ENCODE assay signal across 8 cellular contexts in genomic region chr11:65180877-65181568, GRCh38. TPM values are rescaled to one million over a fixed set of nuclear protein-coding genes. Genes with fewer than 3 reads are reported as not detected.
DNase-seq lines count a peak whose midpoint lies in the region; ATAC-seq and TF ChIP-seq lines count a peak whose summit lies in the region.

No MANE protein-coding gene starts in this region.

- in situ Hi-C loops in Caki2 (cut with HindIII; ENCODE audit: low pct_unique_long_range_greater_than_20kb, low sequenced_read_pairs): no loop called here

- H3K9ac ChIP-seq in SK-N-MC (ENCODE audit: insufficient read length): peak overlapping the region; percentile 71

- peak; percentile 70 for DNase-seq in Caki2 (ENCODE audit: low read depth)
- DNase-seq in LHCN-M2 (ENCODE audit: low read depth): peak; percentile 63
- DNase-seq in SK-N-MC (ENCODE audit: low read depth, low spot score): no peak
- DNase-seq in activated naive CD4-positive, alpha-beta T cell treated with anti-CD3 and anti-CD28 coated beads, Interleukin-2, amount 50 U/mL, for 72 hours (ENCODE audit: low spot score in 2 of 2): peak; percentile 71 to 73
- peak; percentile 72 to 90 for DNase-seq in cardiac muscle cell (ENCODE audit: low read depth in 1 of 2, low spot score in 1 of 2)
- DNase-seq in prostate gland (ENCODE audit: low spot score): peak; percentile 25
- no peak for DNase-seq in middle frontal gyrus (ENCODE audit: extremely low spot score, low spot score)

- H3K27ac ChIP-seq in SK-N-MC (no peak overlapping the region), cardiac muscle cell (peak overlapping the region; percentile 87), prostate gland (peak overlapping the region; percentile 89 to 91)

- peak; percentile 55 for TF ChIP-seq POLR2A in prostate gland (IDR thresholded peaks at IDR 0.05)

- H3K36me3 Mint-ChIP-seq in activated naive CD4-positive, alpha-beta T cell treated with anti-CD3 and anti-CD28 coated beads, Interleukin-2, amount 50 U/mL, for 72 hours: peaks cover 0 to 5% of the 10 kb centered on the region in 2 donors

- peak; percentile 51 for ATAC-seq in GM21515 (IDR thresholded peaks at IDR 0.05; ENCODE audit: unreplicated experiment)
- ATAC-seq in activated naive CD4-positive, alpha-beta T cell treated with anti-CD3 and anti-CD28 coated beads, Interleukin-2, amount 50 U/mL, for 72 hours: peak; percentile 74 to 84

- H3K36me3 ChIP-seq in SK-N-MC (ENCODE audit: insufficient read depth, low read length): no peaks in the 10 kb centered on the region
- H3K36me3 ChIP-seq in cardiac muscle cell: no peaks in the 10 kb centered on the region
- peaks cover 0 to 2% of the 10 kb centered on the region in 2 donors for H3K36me3 ChIP-seq in prostate gland

- peaks cover 12% of the 10 kb centered on the region for H3K4me1 ChIP-seq in cardiac muscle cell (ENCODE audit: low read depth)
- H3K4me1 ChIP-seq in prostate gland (replicated peaks): peaks cover 11% of the 10 kb centered on the region

- no peaks in the 10 kb centered on the region for H3K9me3 ChIP-seq in SK-N-MC (ENCODE audit: low read depth, low read length)
- no peaks in the 10 kb centered on the region for H3K9me3 ChIP-seq in cardiac muscle cell (ENCODE audit: low read depth)
- H3K9me3 ChIP-seq in prostate gland: no peaks in the 10 kb centered on the region

- TF ChIP-seq CTCF in cardiac muscle cell (IDR thresholded peaks at IDR 0.05; ENCODE audit: low read depth, low read length): peak; percentile 38
- TF ChIP-seq CTCF in prostate gland (IDR thresholded peaks at IDR 0.05): peak in 2 of 4 experiments; percentile 42 to 63

- H3K27me3 ChIP-seq in cardiac muscle cell: no peaks in the 10 kb centered on the region
- H3K27me3 ChIP-seq in prostate gland (replicated peaks; ENCODE audit: insufficient read depth): no peaks in the 10 kb centered on the region

- intact Hi-C loops in prostate gland (cut with DNase I): no loop called here

- H3K4me3 ChIP-seq in SK-N-MC (peak overlapping the region; percentile 88), cardiac muscle cell (peak overlapping the region; percentile 74), prostate gland (peak overlapping the region; percentile 79 to 87)

- no peaks in the 10 kb centered on the region for H3K9me3 Mint-ChIP-seq in activated naive CD4-positive, alpha-beta T cell treated with anti-CD3 and anti-CD28 coated beads, Interleukin-2, amount 50 U/mL, for 72 hours

- peak overlapping the region; percentile 44 to 85 for H3K27ac Mint-ChIP-seq in activated naive CD4-positive, alpha-beta T cell treated with anti-CD3 and anti-CD28 coated beads, Interleukin-2, amount 50 U/mL, for 72 hours

- under 1% methylated on average over 29 of the region's 60 CpGs for WGBS in prostate gland

RNA-seq across cellular contexts. Expression of gene CAPN1, which starts 0.7 kb away (rescaled TPM):
- 67.8 and 128 TPM in 2 replicates for total RNA-seq in Caki2 (2014; rRNA removed; shearing (Covaris generic); ENCODE audit: low replicate concordance)
- 125 and 141 TPM in 2 replicates for total RNA-seq in LHCN-M2 (2014; rRNA removed)
- 145 TPM for polyA plus RNA-seq in LHCN-M2 (2012)
- total RNA-seq in activated naive CD4-positive, alpha-beta T cell treated with anti-CD3 and anti-CD28 coated beads, Interleukin-2, amount 50 U/mL, for 72 hours: 100 to 1,000 TPM; 119 to 137 TPM
- total RNA-seq in cardiac muscle cell: 131 and 185 TPM in 2 replicates
- polyA plus RNA-seq in cardiac muscle cell: 118 and 156 TPM in 2 replicates
- 100 to 1,000 TPM; 215 to 374 TPM for total RNA-seq in prostate gland

RNA-seq across cellular contexts. Expression of gene SPDYC, which starts 11.0 kb away (rescaled TPM):
- total RNA-seq in Caki2 (2014; rRNA removed; shearing (Covaris generic); ENCODE audit: low replicate concordance): not detected in 2 replicates
- total RNA-seq in LHCN-M2 (2014; rRNA removed): not detected in 2 replicates
- 0.06 TPM for polyA plus RNA-seq in LHCN-M2 (2012)
- not detected for total RNA-seq in activated naive CD4-positive, alpha-beta T cell treated with anti-CD3 and anti-CD28 coated beads, Interleukin-2, amount 50 U/mL, for 72 hours
- total RNA-seq in cardiac muscle cell: 0.24 TPM in 1 of 2 replicates, not detected in the other
- not detected in 2 replicates for polyA plus RNA-seq in cardiac muscle cell
- total RNA-seq in prostate gland: not detected

RNA-seq across cellular contexts. Expression of gene SYVN1, which starts 46.7 kb away (rescaled TPM):
- total RNA-seq in Caki2 (2014; rRNA removed; shearing (Covaris generic); ENCODE audit: low replicate concordance): 4.3 and 5.4 TPM in 2 replicates
- 14.6 and 18.3 TPM in 2 replicates for total RNA-seq in LHCN-M2 (2014; rRNA removed)
- polyA plus RNA-seq in LHCN-M2 (2012): 16.9 TPM
- total RNA-seq in activated naive CD4-positive, alpha-beta T cell treated with anti-CD3 and anti-CD28 coated beads, Interleukin-2, amount 50 U/mL, for 72 hours: 10 to 100 TPM; 30.2 to 31.6 TPM
- total RNA-seq in cardiac muscle cell: 15.9 and 16.8 TPM in 2 replicates
- polyA plus RNA-seq in cardiac muscle cell: 13.9 and 16.2 TPM in 2 replicates
- 100 to 1,000 TPM in 1 of 2 donors, 10 to 100 TPM in 1; 89.7 to 108 TPM for total RNA-seq in prostate gland

RNA-seq across cellular contexts. Expression of gene MRPL49, which starts 58.9 kb away (rescaled TPM):
- 66.7 and 84.9 TPM in 2 replicates for total RNA-seq in Caki2 (2014; rRNA removed; shearing (Covaris generic); ENCODE audit: low replicate concordance)
- total RNA-seq in LHCN-M2 (2014; rRNA removed) (58.5 and 68.3 TPM in 2 replicates), cardiac muscle cell (99.3 and 122 TPM in 2 replicates), prostate gland (100 to 1,000 TPM in 1 of 2 donors, 10 to 100 TPM in 1; 99.9 to 113 TPM)
- polyA plus RNA-seq in LHCN-M2 (2012): 41.6 TPM
- 10 to 100 TPM; 55.3 to 92.6 TPM for total RNA-seq in activated naive CD4-positive, alpha-beta T cell treated with anti-CD3 and anti-CD28 coated beads, Interleukin-2, amount 50 U/mL, for 72 hours
- polyA plus RNA-seq in cardiac muscle cell: 78.2 and 90.4 TPM in 2 replicates

RNA-seq across cellular contexts. Expression of gene FAU, which starts 59.1 kb away (rescaled TPM):
- total RNA-seq in Caki2 (2014; rRNA removed; shearing (Covaris generic); ENCODE audit: low replicate concordance): 139 and 153 TPM in 2 replicates
- total RNA-seq in LHCN-M2 (2014; rRNA removed) (246 and 445 TPM in 2 replicates), cardiac muscle cell (882 and 1,183 TPM in 2 replicates), prostate gland (100 to 1,000 TPM; 654 to 691 TPM)
- polyA plus RNA-seq in LHCN-M2 (2012): 1,302 TPM
- 1,000 to 10,000 TPM in 1 of 2 donors, 100 to 1,000 TPM in 1; 983 to 1,040 TPM for total RNA-seq in activated naive CD4-positive, alpha-beta T cell treated with anti-CD3 and anti-CD28 coated beads, Interleukin-2, amount 50 U/mL, for 72 hours
- polyA plus RNA-seq in cardiac muscle cell: 398 and 546 TPM in 2 replicates

Comparison
In these comparisons a context has a peak if more than half of its experiments do, and no peak if none do; other contexts are left out.
1. DNase-seq: peak in Caki2 (single experiment), LHCN-M2 (single experiment), activated naive CD4-positive, alpha-beta T cell treated with anti-CD3 and anti-CD28 coated beads, Interleukin-2, amount 50 U/mL, for 72 hours (2 of 2), cardiac muscle cell (2 of 2) and prostate gland (single experiment); none in SK-N-MC (single experiment) and middle frontal gyrus (single experiment).
2. Peak in every context shown above with its lines, with median percentiles within 50 percentile points of each other: H3K4me3 ChIP-seq.